Comparison of ENCODE assay signal across 17 cellular contexts in the genomic region with DNA sequence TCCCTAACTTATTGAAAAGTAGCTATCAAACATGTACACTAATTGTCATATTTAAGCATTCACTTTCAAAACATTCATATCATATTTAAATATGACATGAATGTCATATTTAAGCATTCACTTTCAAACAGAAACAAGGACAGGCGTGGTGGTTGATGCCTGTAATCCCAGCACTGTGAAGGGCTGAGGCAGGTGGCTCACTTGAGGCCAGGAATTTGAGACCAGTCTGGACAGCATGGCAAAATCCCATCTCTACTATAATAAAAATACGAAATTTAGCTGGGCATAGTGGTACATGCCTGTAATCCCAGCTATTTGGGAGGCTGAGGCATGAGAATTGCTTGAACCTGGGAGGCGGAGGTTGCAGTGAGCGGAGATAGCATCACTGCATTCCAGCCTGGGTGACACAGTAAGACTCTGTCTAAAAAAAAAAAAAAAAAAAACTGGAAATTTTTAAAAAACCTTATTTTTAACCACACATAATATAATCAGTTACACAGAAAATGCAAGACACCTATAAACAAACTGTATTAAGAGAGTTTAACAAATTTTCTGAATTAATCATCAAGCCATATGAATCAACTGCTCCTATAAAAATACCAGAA.
DNase-seq lines count a peak whose midpoint lies in the region; ATAC-seq and TF ChIP-seq lines count a peak whose summit lies in the region.
"Had no signal": no experiment of that assay in that cellular context is flagged by ENCODE, and none has a peak within 500 bp of the region (broad histone marks: within the 10 kb centered on the region; RNA-seq: fewer than 3 reads in every experiment).

No MANE protein-coding gene starts in this region.

- peaks cover 0 to 3% of the 10 kb centered on the region in 2 donors for H3K4me1 ChIP-seq in left lung

- H3K27me3 ChIP-seq in left lung = peaks cover 0 to 16% of the 10 kb centered on the region in 2 donors

- no peak overlapping the region for H3K27ac ChIP-seq in left lung
- H3K27ac ChIP-seq: A549 had no signal

- peak; percentile 50 for DNase-seq in AG10803 (ENCODE audit: low read depth)
- DNase-seq in M059J (ENCODE audit: low read depth) = peak; percentile 67
- peak; percentile 21 for DNase-seq in amniotic epithelial cell (ENCODE audit: low read depth)
- DNase-seq in myocyte (ENCODE audit: low read depth) = peak; percentile 77
- DNase-seq in left lung = no peak
- DNase-seq in G401 (ENCODE audit: low spot score) = no peak
- DNase-seq: DMS53, GOT3, KG1, NCI-H1092, NCI-H146, NCI-H2081, NCI-H510A treated with DMSO at 0.1 percent for 48 hours, Right ventricle myocardium superior had no signal

- in situ Hi-C loops in G401 (cut with HindIII; ENCODE audit: low sequenced_read_pairs) = no loop called here

- H3K36me3 ChIP-seq in left lung = no peaks in the 10 kb centered on the region

- H3K9me3 ChIP-seq in left lung = no peaks in the 10 kb centered on the region

- ATAC-seq in left lung = no peak
- ATAC-seq in HG02763 (IDR thresholded peaks at IDR 0.05; ENCODE audit: unreplicated experiment) = no peak
- ATAC-seq in GM18873 (IDR thresholded peaks at IDR 0.05; ENCODE audit: low FRiP score, unreplicated experiment) = no peak
- ATAC-seq: A549 had no signal

- H3K4me3 ChIP-seq in AG10803 (ENCODE audit: low read length) = no peak overlapping the region
- H3K4me3 ChIP-seq in left lung = no peak overlapping the region
- H3K4me3 ChIP-seq: A549 had no signal

- TF ChIP-seq CTCF in AG10803 (conservative IDR thresholded peaks at IDR 0.05; ENCODE audit: low read length) (no peak), left lung (IDR thresholded peaks at IDR 0.05) (no peak)

- intact Hi-C loops in left lung (cut with DNase I) = no loop called here

Comparison
In these comparisons a context has a peak if more than half of its experiments do, and no peak if none do; other contexts are left out.
1. DNase-seq: peak in AG10803 (single experiment), M059J (single experiment), amniotic epithelial cell (single experiment) and myocyte (single experiment); none in left lung (0 of 2) and G401 (single experiment).